In the genomic region with DNA sequence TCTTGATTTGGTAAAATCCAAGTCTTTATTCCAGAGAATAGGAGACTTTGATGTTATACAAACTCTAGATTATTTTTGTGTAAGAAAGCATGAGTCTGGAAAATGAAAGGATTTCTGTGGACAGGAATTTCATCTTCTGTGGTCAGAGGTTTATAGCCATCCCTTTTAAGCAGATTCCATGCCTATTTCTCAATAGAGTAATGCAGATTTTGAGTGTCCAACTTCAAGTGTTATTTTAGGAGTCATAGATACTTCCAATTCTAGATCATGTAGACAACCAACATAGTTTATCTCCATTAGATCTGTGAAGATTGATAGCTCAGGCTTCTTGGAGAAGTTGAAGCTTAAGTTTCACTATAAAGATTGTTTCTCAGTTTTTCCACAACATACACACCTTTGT, we compare ENCODE assay signal across 23 cellular contexts.
DNase-seq lines count a peak whose midpoint lies in the region; ATAC-seq, FAIRE-seq and TF ChIP-seq lines count a peak whose summit lies in the region.
"Had no signal": no experiment of that assay in that cellular context is flagged by ENCODE, and none has a peak within 500 bp of the region (broad histone marks: within the 10 kb centered on the region; RNA-seq: fewer than 3 reads in every experiment).

No MANE protein-coding gene starts in this region.

- DNase-seq in glomerular visceral epithelial cell (ENCODE audit: extremely low spot score) (peak; percentile 58), C1 segment of cervical spinal cord (lab: John Stamatoyannopoulos, UW) (no peak)
- DNase-seq in activated CD4-positive, alpha-beta memory T cell treated with anti-CD3 and anti-CD28 coated beads, Interleukin-2, amount 10 ng/mL, durations not matched to agents 7 days and 5 days = no peak
- DNase-seq: activated CD8-positive, alpha-beta T cell treated with anti-CD3 and anti-CD28 coated beads, Interleukin-2, amount 10 ng/mL, durations not matched to agents 7 days and 5 days; activated naive CD4-positive, alpha-beta T cell treated with Interleukin-2 at 50 U/mL for 16 hours; activated T-cell treated with anti-CD3 and anti-CD28 coated beads, Interleukin-2, amount 50 U/mL, for 24 hours; anterior cingulate cortex; effector memory CD8-positive, alpha-beta T cell; head of caudate nucleus; left lung; NCI-H1417 treated with DMSO at 0.1 percent for 48 hours; NCI-H524; stimulated activated CD4-positive, alpha-beta T cell treated with anti-CD3 and anti-CD28 coated beads, Interleukin-2, amount 100 ng/mL, for 24 hours; stimulated activated naive B cell treated with anti-CD40 and anti-IgM and Interleukin-4, amounts not matched to agents 10 μg/mL and 1 μg/mL and 100 μg/mL, for 72 hours; T1000; tibial artery had no signal

- H3K27me3 Mint-ChIP-seq in activated CD4-positive, alpha-beta memory T cell treated with anti-CD3 and anti-CD28 coated beads, Interleukin-2, amount 10 ng/mL, durations not matched to agents 7 days and 5 days = no peaks in the 10 kb centered on the region
- H3K27me3 Mint-ChIP-seq: activated T-cell treated with anti-CD3 and anti-CD28 coated beads, Interleukin-2, amount 50 U/mL, for 24 hours; effector memory CD8-positive, alpha-beta T cell had no signal

- no peak overlapping the region for H3K27ac Mint-ChIP-seq in activated CD4-positive, alpha-beta memory T cell treated with anti-CD3 and anti-CD28 coated beads, Interleukin-2, amount 10 ng/mL, durations not matched to agents 7 days and 5 days
- H3K27ac Mint-ChIP-seq: activated CD8-positive, alpha-beta T cell treated with anti-CD3 and anti-CD28 coated beads, Interleukin-2, amount 10 ng/mL, durations not matched to agents 7 days and 5 days; activated T-cell treated with anti-CD3 and anti-CD28 coated beads, Interleukin-2, amount 50 U/mL, for 24 hours; effector memory CD8-positive, alpha-beta T cell; stimulated activated naive B cell treated with anti-CD40 and anti-IgM and Interleukin-4, amounts not matched to agents 10 μg/mL and 1 μg/mL and 100 μg/mL, for 72 hours had no signal

- ATAC-seq in SK-N-SH treated with all-trans-retinoic acid at 6 μM for 48 hours (peak; percentile 76), GM21619 (IDR thresholded peaks at IDR 0.05; ENCODE audit: unreplicated experiment) (no peak), GM19351 (IDR thresholded peaks at IDR 0.05; ENCODE audit: unreplicated experiment) (no peak)
- ATAC-seq: activated CD8-positive, alpha-beta T cell treated with anti-CD3 and anti-CD28 coated beads, Interleukin-2, amount 10 ng/mL, durations not matched to agents 7 days and 5 days; effector memory CD8-positive, alpha-beta T cell; GM12878; left lung; stimulated activated naive B cell treated with anti-CD40 and anti-IgM and Interleukin-4, amounts not matched to agents 10 μg/mL and 1 μg/mL and 100 μg/mL, for 72 hours had no signal

- CTCF ChIA-PET in activated CD4-positive, alpha-beta memory T cell treated with anti-CD3 and anti-CD28 coated beads, Interleukin-2, amount 10 ng/mL, durations not matched to agents 7 days and 5 days (lab: Charles Lee) = no interaction called here

- H3K36me3 Mint-ChIP-seq in activated CD4-positive, alpha-beta memory T cell treated with anti-CD3 and anti-CD28 coated beads, Interleukin-2, amount 10 ng/mL, durations not matched to agents 7 days and 5 days (ENCODE audit: low read depth) = no peaks in the 10 kb centered on the region
- H3K36me3 Mint-ChIP-seq: stimulated activated naive B cell treated with anti-CD40 and anti-IgM and Interleukin-4, amounts not matched to agents 10 μg/mL and 1 μg/mL and 100 μg/mL, for 72 hours had no signal

- peak; percentile 49 for FAIRE-seq in G401.6 (lab: Jason Lieb, UNC)
- FAIRE-seq: D721Med, GM12878 had no signal

- POLR2A ChIA-PET in activated CD4-positive, alpha-beta memory T cell treated with anti-CD3 and anti-CD28 coated beads, Interleukin-2, amount 10 ng/mL, durations not matched to agents 7 days and 5 days (lab: Charles Lee) = no interaction called here

- no peaks in the 10 kb centered on the region for H3K4me1 Mint-ChIP-seq in activated CD4-positive, alpha-beta memory T cell treated with anti-CD3 and anti-CD28 coated beads, Interleukin-2, amount 10 ng/mL, durations not matched to agents 7 days and 5 days
- H3K4me1 Mint-ChIP-seq: neural crest cell had no signal

- no peak overlapping the region for H3K4me3 Mint-ChIP-seq in activated CD4-positive, alpha-beta memory T cell treated with anti-CD3 and anti-CD28 coated beads, Interleukin-2, amount 10 ng/mL, durations not matched to agents 7 days and 5 days
- H3K4me3 Mint-ChIP-seq: activated CD8-positive, alpha-beta T cell treated with anti-CD3 and anti-CD28 coated beads, Interleukin-2, amount 10 ng/mL, durations not matched to agents 7 days and 5 days; activated T-cell treated with anti-CD3 and anti-CD28 coated beads, Interleukin-2, amount 50 U/mL, for 24 hours; effector memory CD8-positive, alpha-beta T cell; neural crest cell; stimulated activated naive B cell treated with anti-CD40 and anti-IgM and Interleukin-4, amounts not matched to agents 10 μg/mL and 1 μg/mL and 100 μg/mL, for 72 hours had no signal

- no peaks in the 10 kb centered on the region for H3K9me3 Mint-ChIP-seq in activated CD4-positive, alpha-beta memory T cell treated with anti-CD3 and anti-CD28 coated beads, Interleukin-2, amount 10 ng/mL, durations not matched to agents 7 days and 5 days
- H3K9me3 Mint-ChIP-seq: activated T-cell treated with anti-CD3 and anti-CD28 coated beads, Interleukin-2, amount 50 U/mL, for 24 hours; neural crest cell had no signal

TF ChIP-seq in SK-N-SH treated with all-trans-retinoic acid at 6 μM for 48 hours, 23 proteins besides CTCF, POLR2A, EP300 and RAD21:
- TF ChIP-seq ISL1 (CRISPR knock-in tag; IDR thresholded peaks at IDR 0.05) = 0 out of 2 replicates have a peak, but pooled peaks have one; percentile 30
- TF ChIP-seq, protein P1, sequence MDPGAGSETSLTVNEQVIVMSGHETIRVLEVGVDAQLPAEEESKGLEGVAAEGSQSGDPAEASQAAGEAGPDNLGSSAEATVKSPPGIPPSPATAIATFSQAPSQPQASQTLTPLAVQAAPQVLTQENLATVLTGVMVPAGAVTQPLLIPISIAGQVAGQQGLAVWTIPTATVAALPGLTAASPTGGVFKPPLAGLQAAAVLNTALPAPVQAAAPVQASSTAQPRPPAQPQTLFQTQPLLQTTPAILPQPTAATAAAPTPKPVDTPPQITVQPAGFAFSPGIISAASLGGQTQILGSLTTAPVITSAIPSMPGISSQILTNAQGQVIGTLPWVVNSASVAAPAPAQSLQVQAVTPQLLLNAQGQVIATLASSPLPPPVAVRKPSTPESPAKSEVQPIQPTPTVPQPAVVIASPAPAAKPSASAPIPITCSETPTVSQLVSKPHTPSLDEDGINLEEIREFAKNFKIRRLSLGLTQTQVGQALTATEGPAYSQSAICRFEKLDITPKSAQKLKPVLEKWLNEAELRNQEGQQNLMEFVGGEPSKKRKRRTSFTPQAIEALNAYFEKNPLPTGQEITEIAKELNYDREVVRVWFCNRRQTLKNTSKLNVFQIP (CRISPR knock-in tag; IDR thresholded peaks at IDR 0.05; ENCODE audit: borderline replicate concordance, low read depth) = no peak; the same call in 1 of the 2 replicates
